In genomic region chr2:138373993-138374408, GRCh38 we compare ENCODE assay signal across 8 cellular contexts.
DNase-seq lines count a peak whose midpoint lies in the region; ATAC-seq, FAIRE-seq and TF ChIP-seq lines count a peak whose summit lies in the region.

No MANE protein-coding gene starts in this region.

- H2BK120ac ChIP-seq in mesenchymal stem cell (ENCODE audit: low read depth, low read length), result no peak overlapping the region

- peaks cover 7% of the 10 kb centered on the region for H3K9me3 ChIP-seq in mesenchymal stem cell (ENCODE audit: control insufficient read depth, low read length)

- POLR2A ChIA-PET in HEK293T (lab: Yijun Ruan, JAX), result no interaction called here

- H3K4me2 ChIP-seq in mesenchymal stem cell (ENCODE audit: low read length, poor library complexity, severe bottlenecking), result no peak overlapping the region

- H3K4me1 ChIP-seq in mesenchymal stem cell (ENCODE audit: control insufficient read depth, insufficient read depth, low read depth, low read length), result no peaks in the 10 kb centered on the region

- no peak overlapping the region for H3K23ac ChIP-seq in mesenchymal stem cell (ENCODE audit: low read length in 2 of 2)

- no peak overlapping the region for H2BK5ac ChIP-seq in mesenchymal stem cell (ENCODE audit: low read depth, low read length, poor library complexity, severe bottlenecking)

- H2AFZ ChIP-seq in mesenchymal stem cell (ENCODE audit: low read depth, low read length), result no peak overlapping the region

- H3K27ac Mint-ChIP-seq in stimulated activated memory B cell treated with anti-CD40 and anti-IgM and Interleukin-4, amounts not matched to agents 10 μg/mL and 1 μg/mL and 100 μg/mL, for 72 hours, result no peak overlapping the region

- no peak overlapping the region for H3K9ac ChIP-seq in mesenchymal stem cell (ENCODE audit: low read length)

- ATAC-seq in stimulated activated memory B cell treated with anti-CD40 and anti-IgM and Interleukin-4, amounts not matched to agents 10 μg/mL and 1 μg/mL and 100 μg/mL, for 72 hours, result no peak
- ATAC-seq in activated CD4-positive, CD25-positive, alpha-beta regulatory T cell treated with anti-CD3 and anti-CD28 coated beads, Interleukin-2, amount 50 U/mL, for 24 hours, result no peak
- no peak for ATAC-seq in HG03439 (IDR thresholded peaks at IDR 0.05; ENCODE audit: unreplicated experiment)

- H4K8ac ChIP-seq in mesenchymal stem cell (ENCODE audit: low read length), result no peak overlapping the region

- WGBS in mesenchymal stem cell, result no CpG with 5 or more reads among the region's 1 CpG

- H3K4me3 ChIP-seq in mesenchymal stem cell (ENCODE audit: insufficient read depth in 1 of 2, low read depth in 1 of 2, low read length in 2 of 2), result no peak overlapping the region

- no peaks in the 10 kb centered on the region for H3K9me3 Mint-ChIP-seq in stimulated activated memory B cell treated with anti-CD40 and anti-IgM and Interleukin-4, amounts not matched to agents 10 μg/mL and 1 μg/mL and 100 μg/mL, for 72 hours

- no peaks in the 10 kb centered on the region for H3K36me3 Mint-ChIP-seq in stimulated activated memory B cell treated with anti-CD40 and anti-IgM and Interleukin-4, amounts not matched to agents 10 μg/mL and 1 μg/mL and 100 μg/mL, for 72 hours

- no peak overlapping the region for H3K4me3 Mint-ChIP-seq in stimulated activated memory B cell treated with anti-CD40 and anti-IgM and Interleukin-4, amounts not matched to agents 10 μg/mL and 1 μg/mL and 100 μg/mL, for 72 hours

- no peaks in the 10 kb centered on the region for H3K4me1 Mint-ChIP-seq in stimulated activated memory B cell treated with anti-CD40 and anti-IgM and Interleukin-4, amounts not matched to agents 10 μg/mL and 1 μg/mL and 100 μg/mL, for 72 hours

- no peak overlapping the region for H4K91ac ChIP-seq in mesenchymal stem cell (ENCODE audit: low read length)

- no peaks in the 10 kb centered on the region for H3K36me3 ChIP-seq in mesenchymal stem cell (ENCODE audit: control insufficient read depth in 1 of 2, insufficient read depth in 2 of 2, low read depth in 1 of 2, low read length in 2 of 2)

- H3K27ac ChIP-seq in mesenchymal stem cell (ENCODE audit: low read length, poor library complexity, severe bottlenecking), result no peak overlapping the region

- no peak overlapping the region for H2AK5ac ChIP-seq in mesenchymal stem cell (ENCODE audit: low read length, severe bottlenecking)

- DNase-seq in HEK293T (ENCODE audit: extremely low spot score) (peak; percentile 18), NCI-H510A treated with DMSO at 0.1 percent for 48 hours (lab: John Stamatoyannopoulos, UW) (peak; percentile 73), cerebellum (ENCODE audit: low spot score) (peak; percentile 16), mesenchymal stem cell (peak; percentile 42)

- no peaks in the 10 kb centered on the region for H3K27me3 ChIP-seq in mesenchymal stem cell (ENCODE audit: control insufficient read depth in 1 of 2, insufficient read depth in 1 of 2, low read length in 2 of 2)

- no peak overlapping the region for H2BK15ac ChIP-seq in mesenchymal stem cell (ENCODE audit: low read depth, poor library complexity, severe bottlenecking)

- no peak overlapping the region for H2BK12ac ChIP-seq in mesenchymal stem cell (ENCODE audit: low read length in 2 of 2)

- peak; percentile 55 for FAIRE-seq in G401.6 (lab: Jason Lieb, UNC)

- no peak overlapping the region for H3K14ac ChIP-seq in mesenchymal stem cell (ENCODE audit: low read length in 2 of 2)

- CTCF ChIA-PET in HEK293T (lab: Yijun Ruan, JAX), result no interaction called here

- H3K79me1 ChIP-seq in mesenchymal stem cell (replicated peaks; ENCODE audit: low read length, poor library complexity, severe bottlenecking), result no peaks in the 10 kb centered on the region

- H3K18ac ChIP-seq in mesenchymal stem cell (ENCODE audit: low read depth in 1 of 2, low read length in 2 of 2), result no peak overlapping the region

- H3K27me3 Mint-ChIP-seq in stimulated activated memory B cell treated with anti-CD40 and anti-IgM and Interleukin-4, amounts not matched to agents 10 μg/mL and 1 μg/mL and 100 μg/mL, for 72 hours, result no peaks in the 10 kb centered on the region

- no peak overlapping the region for H3K4ac ChIP-seq in mesenchymal stem cell (ENCODE audit: low read depth in 1 of 2, low read length in 2 of 2)

TF ChIP-seq in HEK293T, 16 proteins besides CTCF, POLR2A, EP300 and RAD21:
- no peak for TF ChIP-seq CTBP1 (IDR thresholded peaks at IDR 0.05; ENCODE audit: borderline replicate concordance)
- TF ChIP-seq FOXK2 (IDR thresholded peaks at IDR 0.05), result no peak
- no peak for TF ChIP-seq TARDBP (IDR thresholded peaks at IDR 0.05)
- no peak for TF ChIP-seq L3MBTL2 (conservative IDR thresholded peaks at IDR 0.05)
- no peak for TF ChIP-seq FOXA1 (IDR thresholded peaks at IDR 0.05)
- TF ChIP-seq SUZ12 (IDR thresholded peaks at IDR 0.05), result no peak
- no peak for TF ChIP-seq BHLHE40 (IDR thresholded peaks at IDR 0.05; ENCODE audit: borderline replicate concordance)
- TF ChIP-seq HDGF (IDR thresholded peaks at IDR 0.05; ENCODE audit: borderline replicate concordance), result no peak
- TF ChIP-seq ARNT (IDR thresholded peaks at IDR 0.05), result no peak
- no peak for TF ChIP-seq FOXM1 (IDR thresholded peaks at IDR 0.05; ENCODE audit: borderline replicate concordance)
- TF ChIP-seq SP1 (IDR thresholded peaks at IDR 0.05), result no peak
- no peak for TF ChIP-seq ZNF384 (IDR thresholded peaks at IDR 0.05)
- no peak for TF ChIP-seq PKNOX1 (IDR thresholded peaks at IDR 0.05)
- no peak for TF ChIP-seq NFRKB (IDR thresholded peaks at IDR 0.05)
- no peak for TF ChIP-seq LEF1 (IDR thresholded peaks at IDR 0.05; ENCODE audit: borderline replicate concordance)
- TF ChIP-seq ELF4 (IDR thresholded peaks at IDR 0.05), result no peak
TF ChIP-seq in HEK293T: peak in this region for 0.

Comparison
In these comparisons a context has a peak if more than half of its experiments do, and no peak if none do; other contexts are left out.
1. DNase-seq: peak in every context shown above with its lines; median percentile 73 in NCI-H510A treated with DMSO at 0.1 percent for 48 hours; 42 in mesenchymal stem cell; 18 in HEK293T; 16 in cerebellum.